1 cellular context compared by ENCODE assay signal in the genomic region with DNA sequence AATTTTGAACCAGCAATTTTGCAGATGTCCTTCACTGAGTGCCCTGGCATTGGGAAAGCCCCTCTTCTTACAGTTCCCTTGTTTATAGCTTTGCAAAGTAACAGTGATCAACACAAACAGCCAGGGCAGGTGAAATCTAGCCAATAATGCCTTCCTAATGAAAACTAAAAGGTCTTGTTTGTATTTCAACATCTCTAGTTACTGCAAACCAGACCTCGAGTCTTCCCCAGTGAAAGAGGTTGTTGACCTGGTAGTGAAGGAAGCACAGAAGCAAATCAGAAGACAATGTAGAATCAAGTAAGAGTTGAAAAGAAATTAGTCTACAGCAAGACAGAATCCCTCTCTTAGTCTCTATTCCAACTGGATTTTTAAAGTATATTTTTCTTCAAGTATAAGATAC.
TF ChIP-seq lines count a peak whose summit lies in the region.

No MANE protein-coding gene starts in this region.

TF ChIP-seq in liver, 16 proteins besides CTCF, POLR2A, EP300 and RAD21 (continued from another document):
- TF ChIP-seq, protein P1, sequence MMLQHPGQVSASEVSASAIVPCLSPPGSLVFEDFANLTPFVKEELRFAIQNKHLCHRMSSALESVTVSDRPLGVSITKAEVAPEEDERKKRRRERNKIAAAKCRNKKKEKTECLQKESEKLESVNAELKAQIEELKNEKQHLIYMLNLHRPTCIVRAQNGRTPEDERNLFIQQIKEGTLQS (IDR thresholded peaks at IDR 0.05), result no peak
- TF ChIP-seq, protein P2, sequence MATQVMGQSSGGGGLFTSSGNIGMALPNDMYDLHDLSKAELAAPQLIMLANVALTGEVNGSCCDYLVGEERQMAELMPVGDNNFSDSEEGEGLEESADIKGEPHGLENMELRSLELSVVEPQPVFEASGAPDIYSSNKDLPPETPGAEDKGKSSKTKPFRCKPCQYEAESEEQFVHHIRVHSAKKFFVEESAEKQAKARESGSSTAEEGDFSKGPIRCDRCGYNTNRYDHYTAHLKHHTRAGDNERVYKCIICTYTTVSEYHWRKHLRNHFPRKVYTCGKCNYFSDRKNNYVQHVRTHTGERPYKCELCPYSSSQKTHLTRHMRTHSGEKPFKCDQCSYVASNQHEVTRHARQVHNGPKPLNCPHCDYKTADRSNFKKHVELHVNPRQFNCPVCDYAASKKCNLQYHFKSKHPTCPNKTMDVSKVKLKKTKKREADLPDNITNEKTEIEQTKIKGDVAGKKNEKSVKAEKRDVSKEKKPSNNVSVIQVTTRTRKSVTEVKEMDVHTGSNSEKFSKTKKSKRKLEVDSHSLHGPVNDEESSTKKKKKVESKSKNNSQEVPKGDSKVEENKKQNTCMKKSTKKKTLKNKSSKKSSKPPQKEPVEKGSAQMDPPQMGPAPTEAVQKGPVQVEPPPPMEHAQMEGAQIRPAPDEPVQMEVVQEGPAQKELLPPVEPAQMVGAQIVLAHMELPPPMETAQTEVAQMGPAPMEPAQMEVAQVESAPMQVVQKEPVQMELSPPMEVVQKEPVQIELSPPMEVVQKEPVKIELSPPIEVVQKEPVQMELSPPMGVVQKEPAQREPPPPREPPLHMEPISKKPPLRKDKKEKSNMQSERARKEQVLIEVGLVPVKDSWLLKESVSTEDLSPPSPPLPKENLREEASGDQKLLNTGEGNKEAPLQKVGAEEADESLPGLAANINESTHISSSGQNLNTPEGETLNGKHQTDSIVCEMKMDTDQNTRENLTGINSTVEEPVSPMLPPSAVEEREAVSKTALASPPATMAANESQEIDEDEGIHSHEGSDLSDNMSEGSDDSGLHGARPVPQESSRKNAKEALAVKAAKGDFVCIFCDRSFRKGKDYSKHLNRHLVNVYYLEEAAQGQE (IDR thresholded peaks at IDR 0.05), result no peak
- TF ChIP-seq FOXA1 (IDR thresholded peaks at IDR 0.05) (no peak), EGR1 (IDR thresholded peaks at IDR 0.05; ENCODE audit: low read depth in 2 of 2) (no peak), JUND (IDR thresholded peaks at IDR 0.05) (no peak)
